Comparison of ENCODE assay signal across 18 cellular contexts in genomic region chr20:48405909-48406308, GRCh38.
DNase-seq lines count a peak whose midpoint lies in the region; ATAC-seq and TF ChIP-seq lines count a peak whose summit lies in the region.
"Had no signal": no experiment of that assay in that cellular context is flagged by ENCODE, and none has a peak within 500 bp of the region (broad histone marks: within the 10 kb centered on the region; RNA-seq: fewer than 3 reads in every experiment).

No MANE protein-coding gene starts in this region.

- H3K27ac ChIP-seq in right cardiac atrium (ENCODE audit: low read length) (no peak overlapping the region), right atrium auricular region (no peak overlapping the region), WERI-Rb-1 (no peak overlapping the region)
- H3K27ac ChIP-seq: skin epidermis, uterus had no signal

- 50% methylated on average over 13 of the region's 13 CpGs for WGBS in right cardiac atrium

- DNase-seq in right cardiac atrium (peak; percentile 36 to 64 (median 59)), right atrium auricular region (ENCODE audit: low spot score) (no peak), WERI-Rb-1 (no peak), islet precursor cell (peak; percentile 74), ureter (ENCODE audit: low spot score) (peak; percentile 51), cerebellar cortex (ENCODE audit: low spot score) (no peak), pons (ENCODE audit: low spot score) (no peak), cerebellum (ENCODE audit: low spot score) (no peak)
- DNase-seq: activated CD4-positive, alpha-beta T cell treated with anti-CD3 and anti-CD28 coated beads, Interleukin-2, amount 50 U/mL, for 1 hour; CD4-positive, alpha-beta memory T cell; HFFc6; NCI-H1417 treated with DMSO at 0.1 percent for 48 hours; NCI-H345; SHP77 treated with DMSO at 0.1 percent for 48 hours; T-helper 9 cell; uterus had no signal

- H3K9me3 ChIP-seq in right cardiac atrium (ENCODE audit: control insufficient read depth, low read length) (no peaks in the 10 kb centered on the region), right atrium auricular region (no peaks in the 10 kb centered on the region), WERI-Rb-1 (ENCODE audit: severe bottlenecking) (no peaks in the 10 kb centered on the region)
- H3K9me3 ChIP-seq: uterus had no signal

- intact Hi-C loops in right cardiac atrium (cut with DNase I): no loop called here

- no peaks in the 10 kb centered on the region for H3K27me3 ChIP-seq in right cardiac atrium (ENCODE audit: control insufficient read depth, insufficient read depth)
- H3K27me3 ChIP-seq in right atrium auricular region: no peaks in the 10 kb centered on the region
- H3K27me3 ChIP-seq in WERI-Rb-1 (ENCODE audit: insufficient read depth, low read depth, severe bottlenecking): no peaks in the 10 kb centered on the region
- H3K27me3 ChIP-seq: uterus had no signal

- peak; percentile 63 to 88 for ATAC-seq in right cardiac atrium

- H3K4me3 ChIP-seq in right cardiac atrium (ENCODE audit: low read length) (no peak overlapping the region), right atrium auricular region (no peak overlapping the region), WERI-Rb-1 (ENCODE audit: low read depth, low read length) (no peak overlapping the region)
- H3K4me3 ChIP-seq: GM12878, skin epidermis, uterus had no signal

- TF ChIP-seq CTCF in right atrium auricular region (IDR thresholded peaks at IDR 0.05) (peak in 1 of 2 donors; percentile 10), WERI-Rb-1 (IDR thresholded peaks at IDR 0.05; ENCODE audit: low read depth, low read length) (peak; percentile 25; the same call in 1 of the 2 replicates)

- H3K4me1 ChIP-seq in right cardiac atrium (ENCODE audit: control insufficient read depth, insufficient read depth, low read length): no peaks in the 10 kb centered on the region
- no peaks in the 10 kb centered on the region for H3K4me1 ChIP-seq in right atrium auricular region
- H3K4me1 ChIP-seq: uterus had no signal

- no peaks in the 10 kb centered on the region for H3K36me3 ChIP-seq in right atrium auricular region
- H3K36me3 ChIP-seq in WERI-Rb-1: no peaks in the 10 kb centered on the region
- H3K36me3 ChIP-seq: uterus had no signal

Comparison
In these comparisons a context has a peak if more than half of its experiments do, and no peak if none do; other contexts are left out.
1. DNase-seq: peak in right cardiac atrium (3 of 3), islet precursor cell (single experiment) and ureter (single experiment); none in right atrium auricular region (single experiment), WERI-Rb-1 (single experiment), cerebellar cortex (single experiment), pons (single experiment) and cerebellum (single experiment).